ENCODE assay signal across 14 cellular contexts in the genomic region with DNA sequence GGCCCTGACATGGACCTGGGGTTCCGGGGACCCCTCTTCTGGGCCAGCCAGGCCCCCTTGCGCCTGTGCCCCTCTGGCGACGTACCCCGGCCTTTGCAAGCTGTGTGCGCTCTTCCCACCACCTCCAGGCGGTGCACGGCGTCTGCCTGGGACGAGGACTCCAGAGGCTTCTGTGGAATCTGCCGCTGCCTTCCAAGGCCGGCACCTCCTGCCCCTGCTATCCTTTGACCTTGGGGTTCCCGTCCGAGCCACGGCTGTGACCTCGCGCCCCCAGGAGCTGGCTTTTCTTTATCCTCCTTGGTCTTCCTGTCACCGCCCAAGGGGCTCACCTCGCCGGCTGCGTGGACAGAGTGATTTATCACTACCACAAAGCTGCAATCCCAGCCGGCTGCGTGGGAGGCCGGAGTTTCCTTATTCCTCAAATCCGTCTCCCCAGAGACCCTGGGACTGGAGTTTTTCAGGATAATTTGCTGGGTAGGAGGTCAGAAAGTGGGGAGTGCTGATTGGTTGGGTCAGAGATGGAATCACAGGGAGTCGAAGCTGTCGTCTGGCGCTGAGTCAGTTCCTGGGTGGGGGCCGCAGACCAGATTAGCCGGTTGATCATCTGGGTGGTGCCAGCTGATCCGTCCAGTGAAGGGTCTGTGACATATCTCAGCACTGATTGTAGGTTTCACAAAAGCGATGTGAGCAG. TPM values are rescaled to one million over a fixed set of nuclear protein-coding genes. Genes with fewer than 3 reads are reported as not detected.
DNase-seq lines count a peak whose midpoint lies in the region; ATAC-seq, FAIRE-seq and TF ChIP-seq lines count a peak whose summit lies in the region.
"Had no signal": no experiment of that assay in that cellular context is flagged by ENCODE, and none has a peak within 500 bp of the region (broad histone marks: within the 10 kb centered on the region; RNA-seq: fewer than 3 reads in every experiment).

No MANE protein-coding gene starts in this region.

- H2AFZ ChIP-seq in H9 (ENCODE audit: low read length) (no peak overlapping the region), K562 (ENCODE audit: low read depth, low read length) (no peak overlapping the region), hepatocyte (peak overlapping the region; percentile 14)

- no peaks in the 10 kb centered on the region for H3K79me1 ChIP-seq in H9 (ENCODE audit: insufficient read depth, low read depth, low read length, poor library complexity, severe bottlenecking)

- H3K9me1 ChIP-seq in K562 (ENCODE audit: control insufficient read depth, insufficient read depth, low read length), result no peaks in the 10 kb centered on the region

- H3K14ac ChIP-seq in H9 (ENCODE audit: insufficient read depth, low read length), result no peak overlapping the region; the same call in 1 of the 2 replicates

- peaks cover 2 to 3% of the 10 kb centered on the region in 2 experiments; a peak in 2 of 5 replicates for H3K9me3 Mint-ChIP-seq in H9

- H3K79me2 ChIP-seq in H9 (ENCODE audit: insufficient read depth, low read length) (no peaks in the 10 kb centered on the region), K562 (ENCODE audit: control insufficient read depth, insufficient read depth, low read length) (no peaks in the 10 kb centered on the region), hepatocyte (no peaks in the 10 kb centered on the region)

- POLR2A ChIA-PET in K562 (lab: Yijun Ruan, JAX), result no interaction called here

- H3K4me2 ChIP-seq in H9 (ENCODE audit: insufficient read depth, insufficient read length, low read length) (no peak overlapping the region), K562 (ENCODE audit: insufficient read depth, low read length) (no peak overlapping the region), hepatocyte (peak overlapping the region; percentile 57)

- H3K23me2 ChIP-seq in H9 (ENCODE audit: insufficient read length, low read depth, low read length, poor library complexity, severe bottlenecking), result no peaks in the 10 kb centered on the region

- H3K18ac ChIP-seq in H9 (ENCODE audit: insufficient read length, low read depth, low read length), result peak overlapping the region; percentile 50

- H3K4me1 Mint-ChIP-seq in H9, result peaks cover 10 to 13% of the 10 kb centered on the region in 2 experiments

- no peak overlapping the region for H4K91ac ChIP-seq in H9 (ENCODE audit: insufficient read length, low read depth, low read length)

- H3K36me3 ChIP-seq in K562 (ENCODE audit: control insufficient read depth, insufficient read depth, low read length) (no peaks in the 10 kb centered on the region), hepatocyte (replicated peaks; ENCODE audit: insufficient read depth, low read depth) (no peaks in the 10 kb centered on the region), sigmoid colon (no peaks in the 10 kb centered on the region), transverse colon (no peaks in the 10 kb centered on the region)
- H3K36me3 ChIP-seq: HAP-1 had no signal

- H3K4me3 ChIP-seq in K562, result no peak overlapping the region
- H3K4me3 ChIP-seq in hepatocyte, result no peak overlapping the region
- no peak overlapping the region for H3K4me3 ChIP-seq in sigmoid colon
- no peak overlapping the region for H3K4me3 ChIP-seq in transverse colon
- H3K4me3 ChIP-seq: HAP-1 had no signal

- no peak overlapping the region for H2BK20ac ChIP-seq in H9 (ENCODE audit: low read depth, low read length, poor library complexity, severe bottlenecking)

- peak overlapping the region; percentile 46 to 70 (median 70); a peak in 5 of 7 replicates for H3K27ac Mint-ChIP-seq in H9

- CTCF ChIA-PET in K562 (lab: Yijun Ruan, JAX; ENCODE audit: low intra/inter-chr PET ratio), result no interaction called here

- H2BK5ac ChIP-seq in H9 (ENCODE audit: insufficient read length, low read length), result no peak overlapping the region

- in situ Hi-C loops in K562 (cut with MboI), result no loop called here
- in situ Hi-C loops in transverse colon (cut with MboI; ENCODE audit: low pct_ligation_motif_present in 1 of 4, low pct_unique_long_range_greater_than_20kb in 1 of 4, low sequenced_read_pairs in 3 of 4), result no loop called here

- H3K56ac ChIP-seq in H9 (ENCODE audit: insufficient read length, low read depth, low read length), result no peak overlapping the region

- BruUV-seq in K562 (replicated peaks; lab: Mats Ljungman, UMichigan), result no TSS peak

- intact Hi-C loops in K562 (cut with micrococcal nuclease) (no loop called here), sigmoid colon (cut with DNase I) (no loop called here), transverse colon (cut with DNase I; ENCODE audit: low total_unique reads) (no loop called here)

- H2BK12ac ChIP-seq in H9 (ENCODE audit: insufficient read length, low read depth, low read length), result no peak overlapping the region

- H3K9ac ChIP-seq in H9 (ENCODE audit: extremely low read depth, insufficient read length, low read length) (no peak overlapping the region), K562 (ENCODE audit: insufficient read depth in 1 of 2, low read depth in 2 of 2, low read length in 2 of 2) (peak overlapping the region in 1 of 2 experiments; percentile 52; a peak in 2 of 4 replicates)

- H3K27me3 ChIP-seq in H9 (ENCODE audit: insufficient read depth, low read length), result no peaks in the 10 kb centered on the region
- no peaks in the 10 kb centered on the region for H3K27me3 ChIP-seq in K562 (ENCODE audit: control insufficient read depth in 2 of 2, insufficient read depth in 2 of 2, low read length in 2 of 2)
- H3K27me3 ChIP-seq in hepatocyte, result no peaks in the 10 kb centered on the region
- H3K27me3 ChIP-seq in sigmoid colon, result no peaks in the 10 kb centered on the region
- H3K27me3 ChIP-seq in transverse colon, result peaks cover 3% of the 10 kb centered on the region

- no peak for FAIRE-seq in K562 (lab: Jason Lieb, UNC)
- FAIRE-seq: urothelium cell line had no signal

- H3K23ac ChIP-seq in H9 (ENCODE audit: insufficient read length, low read depth, low read length), result no peak overlapping the region

- DNase-seq in H9 (peak; percentile 56), K562 (ENCODE audit: extremely low read depth in 1 of 4, low spot score in 3 of 4) (peak in 2 of 4 experiments; percentile 14 to 28), hepatocyte (ENCODE audit: low spot score) (peak; percentile 51), sigmoid colon (peak; percentile 57), transverse colon (no peak), inferior parietal cortex (ENCODE audit: extremely low spot score) (no peak), Ammon's horn (ENCODE audit: low spot score) (no peak)
- DNase-seq: DMS79; foreskin melanocyte; naive thymus-derived CD4-positive, alpha-beta T cell; stimulated activated CD4-positive, alpha-beta T cell treated with anti-CD3 and anti-CD28 coated beads, Interleukin-4, amount 100 ng/mL, for 24 hours had no signal

- no peak overlapping the region for H2BK15ac ChIP-seq in H9 (ENCODE audit: low read depth, low read length)

- ATAC-seq in K562 (peak; percentile 68), HG02571 (IDR thresholded peaks at IDR 0.05; ENCODE audit: unreplicated experiment) (no peak)
- ATAC-seq: naive thymus-derived CD4-positive, alpha-beta T cell had no signal

- no peak overlapping the region for H3T11ph ChIP-seq in H9 (ENCODE audit: low read length)

- H3K9me3 ChIP-seq in H9 (ENCODE audit: control insufficient read depth, low read depth, low read length), result no peaks in the 10 kb centered on the region
- H3K9me3 ChIP-seq in K562 (replicated peaks; ENCODE audit: control insufficient read depth, insufficient read depth, low read depth, low read length), result no peaks in the 10 kb centered on the region
- H3K9me3 ChIP-seq in hepatocyte (ENCODE audit: low read depth), result no peaks in the 10 kb centered on the region
- H3K9me3 ChIP-seq in sigmoid colon, result no peaks in the 10 kb centered on the region
- no peaks in the 10 kb centered on the region for H3K9me3 ChIP-seq in transverse colon
- H3K9me3 ChIP-seq: HAP-1 had no signal

- no peaks in the 10 kb centered on the region for H3K4me1 ChIP-seq in H9 (ENCODE audit: insufficient read depth, low read length)
- H3K4me1 ChIP-seq in K562 (replicated peaks in 1 of 2; ENCODE audit: control insufficient read depth in 2 of 2, insufficient read depth in 2 of 2, low read length in 2 of 2), result peaks cover 9 to 20% of the 10 kb centered on the region in 2 experiments
- peaks cover 26% of the 10 kb centered on the region for H3K4me1 ChIP-seq in hepatocyte (ENCODE audit: insufficient read depth)
- no peaks in the 10 kb centered on the region for H3K4me1 ChIP-seq in sigmoid colon
- peaks cover 0 to 13% (median 3%) of the 10 kb centered on the region in 4 donors for H3K4me1 ChIP-seq in transverse colon
- H3K4me1 ChIP-seq: HAP-1 had no signal

- H3K4me3 Mint-ChIP-seq in H9, result no peak overlapping the region
- H3K4me3 Mint-ChIP-seq: naive thymus-derived CD4-positive, alpha-beta T cell had no signal

- H4K20me1 ChIP-seq in H9 (ENCODE audit: control insufficient read depth, insufficient read depth, insufficient read length) (no peaks in the 10 kb centered on the region), K562 (replicated peaks; ENCODE audit: control insufficient read depth, insufficient read depth, low read length) (0 out of 2 replicates have a peak, but pooled peaks cover 5% of the 10 kb centered on the region), hepatocyte (ENCODE audit: insufficient read depth, poor library complexity, severe bottlenecking) (no peaks in the 10 kb centered on the region)

- no peak overlapping the region for H4K5ac ChIP-seq in H9 (ENCODE audit: insufficient read length, low read depth, low read length)

- no CpG with 5 or more reads among the region's 32 CpGs for WGBS in H9 (ENCODE audit: extremely low coverage, insufficient read length, low lambda C conversion rate)
- WGBS in K562 (ENCODE audit: insufficient coverage, low coverage, missing lambda C conversion rate), result 1% methylated on average over 16 of the region's 32 CpGs
- WGBS in hepatocyte (ENCODE audit: low lambda C conversion rate, missing lambda C conversion rate), result 39% methylated on average over 32 of the region's 32 CpGs
- WGBS in sigmoid colon, 2 donors, result 78 to 83% methylated on average over 32 of the region's 32 CpGs
- 67 to 86% methylated on average over 7 to 31 of the region's 32 CpGs for WGBS in transverse colon (ENCODE audit: low coverage in 1 of 2), 2 donors

- peaks cover 4% of the 10 kb centered on the region for H3K27me3 Mint-ChIP-seq in H9 (ENCODE audit: low read depth)
- H3K27me3 Mint-ChIP-seq: naive thymus-derived CD4-positive, alpha-beta T cell had no signal

- TF ChIP-seq POLR2A in K562 (conservative IDR thresholded peaks at IDR 0.05), result no peak
- TF ChIP-seq POLR2A in sigmoid colon (IDR thresholded peaks at IDR 0.05), result no peak
- TF ChIP-seq POLR2A in transverse colon (IDR thresholded peaks at IDR 0.05), result no peak

- H4K8ac ChIP-seq in H9 (replicated peaks; ENCODE audit: insufficient read length, low read depth, low read length), result no peak overlapping the region

- no peak for TF ChIP-seq RAD21 in K562 (CRISPR knock-in tag; conservative IDR thresholded peaks at IDR 0.05 in 1 of 2, IDR thresholded peaks at IDR 0.05 in 1 of 2)

- TF ChIP-seq CTCF in H9 (conservative IDR thresholded peaks at IDR 0.05) (no peak), K562 (IDR thresholded peaks at IDR 0.05 in 2 of 3, conservative IDR thresholded peaks at IDR 0.05 in 1 of 3; ENCODE audit: insufficient read depth in 2 of 3, low read depth in 1 of 3, low read length in 3 of 3) (no peak), hepatocyte (IDR thresholded peaks at IDR 0.05; ENCODE audit: poor library complexity) (no peak), sigmoid colon (IDR thresholded peaks at IDR 0.05) (no peak), transverse colon (IDR thresholded peaks at IDR 0.05) (no peak)

- TF ChIP-seq EP300 in K562 (IDR thresholded peaks at IDR 0.05; ENCODE audit: low read length) (no peak), sigmoid colon (IDR thresholded peaks at IDR 0.05) (no peak), transverse colon (IDR thresholded peaks at IDR 0.05; ENCODE audit: low read depth) (no peak)

- no peaks in the 10 kb centered on the region; a peak in 1 of 7 replicates for H3K36me3 Mint-ChIP-seq in H9 (ENCODE audit: insufficient read depth in 1 of 3, low read depth in 3 of 3)
- H3K36me3 Mint-ChIP-seq: naive thymus-derived CD4-positive, alpha-beta T cell had no signal

- H2AK5ac ChIP-seq in H9 (ENCODE audit: insufficient read length, low read length), result no peak overlapping the region

- H3K27ac ChIP-seq in H9 (ENCODE audit: insufficient read length, low read depth, low read length) (no peak overlapping the region), K562 (ENCODE audit: extremely low read depth, low read depth, low read length) (no peak overlapping the region), hepatocyte (peak overlapping the region; percentile 81), sigmoid colon (no peak overlapping the region), transverse colon (no peak overlapping the region)

- H2BK120ac ChIP-seq in H9 (ENCODE audit: low read depth, low read length, poor library complexity, severe bottlenecking), result no peak overlapping the region

- no peak overlapping the region for H3K4ac ChIP-seq in H9 (ENCODE audit: low read depth, low read length)

- H3K9me2 ChIP-seq in hepatocyte (replicated peaks; ENCODE audit: insufficient read depth), result no peaks in the 10 kb centered on the region

RNA-seq across cellular contexts. Expression of gene PLCXD1, which starts 19.9 kb away (rescaled TPM):
- total RNA-seq in H9 (2021) (96.5 and 96.9 TPM in 2 replicates), K562 (2014; rRNA removed) (43.8 and 63.8 TPM in 2 replicates), K562 (2014; rRNA removed; fragmentation: Illumina TruSeq; extraction: Trizol) (10.8 and 12.2 TPM in 2 replicates), K562 (2015; rRNA removed; fragmentation: Illumina TruSeq; extraction: Trizol) (26.0 and 27.3 TPM in 2 replicates), K562 (2021) (50.5 and 52.6 TPM in 2 replicates), hepatocyte (34.1 and 40.1 TPM in 2 replicates), sigmoid colon (1 to 10 TPM; 2.5 to 6.8 (median 3.6) TPM), transverse colon (10 to 100 TPM in 3 of 4 donors, 1 to 10 TPM in 1; 3.8 to 21.3 (median 13.8) TPM)
- total RNA-seq in K562 (2011; cell fraction: chromatin; rRNA removed; ENCODE audit: low replicate concordance), result 52.4 and 139 TPM in 2 replicates
- total RNA-seq in K562 (2011; cell fraction: nucleolus; rRNA removed), result 83.4 and 116 TPM in 2 replicates
- 77.7 and 93.6 TPM in 2 replicates for total RNA-seq in K562 (2011; cell fraction: nucleoplasm; rRNA removed)
- polyA plus RNA-seq in K562 (2011; rRNA removed) (39.5 and 63.7 TPM in 2 replicates), K562 (2014; fragmentation: Illumina TruSeq; extraction: Trizol) (40.7 and 60.2 TPM in 2 replicates), K562 (2014; fragmentation: Nextera tagmentation; extraction: Ambion mirVana) (1 to 10 TPM; 6.0 to 6.2 TPM), K562 (2014; rRNA removed) (57.0 and 60.2 TPM in 2 replicates), hepatocyte (22.0 and 25.7 TPM in 2 replicates), sigmoid colon (10 to 100 TPM in 1 of 3 donors, 1 to 10 TPM in 2; 5.1 to 29.8 (median 9.6) TPM)
- 70.2 and 75.4 TPM in 2 replicates for polyA plus RNA-seq in K562 (2011; cell fraction: cytosol; rRNA removed)
- 99.5 and 137 TPM in 2 replicates for polyA plus RNA-seq in K562 (2011; cell fraction: nucleus; rRNA removed)
- polyA plus RNA-seq in K562 (2012), result 42.8 and 49.2 TPM in 2 replicates
- polyA minus RNA-seq in K562 (2011; rRNA and poly(A)+ RNA removed), result 27.5 and 36.2 TPM in 2 replicates
- 64.6 and 108 TPM in 2 replicates for polyA minus RNA-seq in K562 (2011; cell fraction: cytosol; rRNA and poly(A)+ RNA removed)
- 37.3 and 47.7 TPM in 2 replicates for polyA minus RNA-seq in K562 (2011; cell fraction: nucleus; rRNA and poly(A)+ RNA removed)

RNA-seq across cellular contexts. Expression of gene GTPBP6, which starts 57.3 kb away (rescaled TPM):
- 64.0 and 64.5 TPM in 2 replicates for total RNA-seq in H9 (2021)
- total RNA-seq in K562 (2011; cell fraction: chromatin; rRNA removed; ENCODE audit: low replicate concordance), result 8.2 and 16.9 TPM in 2 replicates
- total RNA-seq in K562 (2011; cell fraction: nucleolus; rRNA removed), result 12.7 and 13.9 TPM in 2 replicates
- total RNA-seq in K562 (2011; cell fraction: nucleoplasm; rRNA removed), result 7.4 and 11.1 TPM in 2 replicates
- total RNA-seq in K562 (2014; rRNA removed), result 28.6 and 34.9 TPM in 2 replicates
- total RNA-seq in K562 (2014; rRNA removed; fragmentation: Illumina TruSeq; extraction: Trizol), result 1.8 and 2.7 TPM in 2 replicates
- 11.6 and 13.3 TPM in 2 replicates for total RNA-seq in K562 (2015; rRNA removed; fragmentation: Illumina TruSeq; extraction: Trizol)
- 34.1 and 35.2 TPM in 2 replicates for total RNA-seq in K562 (2021)
- 8.0 and 13.2 TPM in 2 replicates for polyA plus RNA-seq in K562 (2011; rRNA removed)
- polyA plus RNA-seq in K562 (2011; cell fraction: cytosol; rRNA removed), result 11.9 and 25.0 TPM in 2 replicates
- polyA plus RNA-seq in K562 (2011; cell fraction: nucleus; rRNA removed), result 21.1 and 25.4 TPM in 2 replicates
- polyA plus RNA-seq in K562 (2012), result 18.5 and 21.7 TPM in 2 replicates
- polyA plus RNA-seq in K562 (2014; fragmentation: Illumina TruSeq; extraction: Trizol), result 4.7 and 14.6 TPM in 2 replicates
- polyA plus RNA-seq in K562 (2014; fragmentation: Nextera tagmentation; extraction: Ambion mirVana), result under 1 TPM; 0.24 to 0.50 TPM
- 23.7 and 26.4 TPM in 2 replicates for polyA plus RNA-seq in K562 (2014; rRNA removed)
- 4.6 and 6.0 TPM in 2 replicates for polyA minus RNA-seq in K562 (2011; rRNA and poly(A)+ RNA removed)
- polyA minus RNA-seq in K562 (2011; cell fraction: cytosol; rRNA and poly(A)+ RNA removed), result 8.3 and 9.6 TPM in 2 replicates
- 5.1 and 5.6 TPM in 2 replicates for polyA minus RNA-seq in K562 (2011; cell fraction: nucleus; rRNA and poly(A)+ RNA removed)
- total RNA-seq in hepatocyte, result 39.6 and 40.7 TPM in 2 replicates
- polyA plus RNA-seq in hepatocyte, result 69.2 and 69.3 TPM in 2 replicates
- 10 to 100 TPM; 22.4 to 40.3 (median 30.9) TPM for total RNA-seq in sigmoid colon
- polyA plus RNA-seq in sigmoid colon, result 10 to 100 TPM; 36.0 to 65.8 (median 36.5) TPM
- total RNA-seq in transverse colon, result 10 to 100 TPM; 30.6 to 60.2 (median 36.0) TPM

Comparison
In these comparisons a context has a peak if more than half of its experiments do, and no peak if none do; other contexts are left out.
1. DNase-seq: peak in H9 (single experiment), hepatocyte (single experiment) and sigmoid colon (single experiment); none in transverse colon (single experiment), inferior parietal cortex (single experiment) and Ammon's horn (single experiment).